Comparison of ENCODE assay signal across 24 cellular contexts in genomic region chr7:109635374-109635773, GRCh38.
"Had no signal": no experiment of that assay in that cellular context is flagged by ENCODE, and none has a peak within 500 bp of the region (broad histone marks: within the 10 kb centered on the region; RNA-seq: fewer than 3 reads in every experiment).

No MANE protein-coding gene starts in this region.

- H3K4me1 ChIP-seq: pancreas, prostate gland, right lobe of liver, sigmoid colon, stomach, tibial nerve, upper lobe of left lung, vagina had no signal

- H3K27ac ChIP-seq: neutrophil, pancreas, prostate gland, right lobe of liver, sigmoid colon, stomach, thoracic aorta, tibial nerve, upper lobe of left lung, vagina had no signal

- DNase-seq: nephron progenitor cell; nucleus accumbens; pancreas; retina; right cardiac atrium; right lobe of liver; sigmoid colon; small intestine; stimulated activated CD4-positive, alpha-beta T cell treated with anti-CD3 and anti-CD28 coated beads, Interleukin-15, amount 100 ng/mL, for 24 hours; stimulated activated CD4-positive, alpha-beta T cell treated with anti-CD3 and anti-CD28 coated beads, Interleukin-2, amount 100 ng/mL, for 24 hours; stimulated activated CD4-positive, alpha-beta T cell treated with anti-CD3 and anti-CD28 coated beads, Interleukin-2, amount 100 ng/mL, for 48 hours; stimulated activated CD4-positive, alpha-beta T cell treated with anti-CD3 and anti-CD28 coated beads, Interleukin-4, amount 100 ng/mL, for 24 hours; stimulated activated naive B cell treated with anti-CD40 and anti-IgM and Interleukin-4, amounts not matched to agents 10 μg/mL and 1 μg/mL and 100 μg/mL, for 72 hours; stimulated activated naive CD4-positive, alpha-beta T cell treated with Interleukin-2 at 50 U/mL for 16 hours; stomach; upper lobe of left lung had no signal

- H3K4me3 ChIP-seq: pancreas, prostate gland, right lobe of liver, sigmoid colon, stomach, thoracic aorta, thyroid gland, tibial nerve, upper lobe of left lung, vagina had no signal

- H3K27me3 ChIP-seq: neutrophil, pancreas, right lobe of liver, sigmoid colon, stomach, thyroid gland, tibial nerve, upper lobe of left lung, vagina had no signal

- ATAC-seq: natural killer cell treated with Interleukin-12 subunit alpha and Interleukin-12 subunit beta and Interleukin-15 and Interleukin-18, amount 100 ng/mL, for 72 hours; pancreas; right lobe of liver; stimulated activated effector memory CD8-positive, alpha-beta T cell treated with anti-CD3 and anti-CD28 coated beads, Interleukin-12 subunit alpha, Interleukin-12 subunit beta, amount 100 ng/mL, for 72 hours; stimulated activated naive B cell treated with anti-CD40 and anti-IgM and Interleukin-4, amounts not matched to agents 10 μg/mL and 1 μg/mL and 100 μg/mL, for 72 hours had no signal

- H3K36me3 ChIP-seq: neutrophil, pancreas, prostate gland, right lobe of liver, sigmoid colon, stomach, thoracic aorta, thyroid gland, tibial nerve, upper lobe of left lung, vagina had no signal

- H3K9me3 ChIP-seq: neutrophil, pancreas, prostate gland, right lobe of liver, sigmoid colon, thoracic aorta, thyroid gland, vagina had no signal
